In genomic region chrX:72041901-72042859, GRCh38 we compare ENCODE assay signal across 13 cellular contexts.
DNase-seq lines count a peak whose midpoint lies in the region; ATAC-seq and TF ChIP-seq lines count a peak whose summit lies in the region.
"Had no signal": no experiment of that assay in that cellular context is flagged by ENCODE, and none has a peak within 500 bp of the region (broad histone marks: within the 10 kb centered on the region; RNA-seq: fewer than 3 reads in every experiment).

No MANE protein-coding gene starts in this region.

- H3K27ac Mint-ChIP-seq in T-helper 17 cell = peak overlapping the region; percentile 80
- peak overlapping the region; percentile 77 for H3K27ac Mint-ChIP-seq in mesothelial cell of epicardium
- H3K27ac Mint-ChIP-seq: HFFc6, memory B cell had no signal

- H3K9me3 Mint-ChIP-seq in mesothelial cell of epicardium = peaks cover 19% of the 10 kb centered on the region
- H3K9me3 Mint-ChIP-seq: central memory CD8-positive, alpha-beta T cell; HFFc6; memory B cell had no signal

- peak overlapping the region; percentile 25 to 74 for H3K27ac ChIP-seq in esophagus (ENCODE audit: low read depth in 2 of 2, low read length in 1 of 2)
- H3K27ac ChIP-seq in upper lobe of left lung = peak overlapping the region in 3 of 4 donors; percentile 19 to 54 (median 31)
- H3K27ac ChIP-seq: KMS-11 had no signal

- no peaks in the 10 kb centered on the region for H3K9me3 ChIP-seq in T-helper 17 cell (ENCODE audit: control insufficient read depth, low read length, poor library complexity, severe bottlenecking)
- H3K9me3 ChIP-seq in esophagus (ENCODE audit: control insufficient read depth in 2 of 2, insufficient read depth in 1 of 2, low read depth in 1 of 2, low read length in 1 of 2) = no peaks in the 10 kb centered on the region
- no peaks in the 10 kb centered on the region for H3K9me3 ChIP-seq in upper lobe of left lung
- H3K9me3 ChIP-seq: gastrocnemius medialis had no signal

- H3K36me3 ChIP-seq in esophagus (ENCODE audit: control insufficient read depth in 2 of 2, insufficient read depth in 2 of 2, low read length in 1 of 2) (no peaks in the 10 kb centered on the region), upper lobe of left lung (no peaks in the 10 kb centered on the region)
- H3K36me3 ChIP-seq: gastrocnemius medialis had no signal

- peaks cover 12% of the 10 kb centered on the region for H3K4me1 Mint-ChIP-seq in T-helper 17 cell
- peaks cover 53% of the 10 kb centered on the region for H3K4me1 Mint-ChIP-seq in mesothelial cell of epicardium
- H3K4me1 Mint-ChIP-seq: memory B cell had no signal

- H3K4me1 ChIP-seq in esophagus (ENCODE audit: control insufficient read depth in 2 of 2, insufficient read depth in 2 of 2, low read length in 1 of 2) = no peaks in the 10 kb centered on the region
- peaks cover 0 to 22% (median 13%) of the 10 kb centered on the region in 4 donors for H3K4me1 ChIP-seq in upper lobe of left lung

- ATAC-seq in T-helper 17 cell (no peak), upper lobe of left lung (ENCODE audit: low FRiP score in 2 of 2) (peak in 1 of 2 donors; percentile 77), GM19035 (IDR thresholded peaks at IDR 0.05; ENCODE audit: unreplicated experiment) (no peak), GM21390 (IDR thresholded peaks at IDR 0.05; ENCODE audit: unreplicated experiment) (no peak)

- no peak for TF ChIP-seq CTCF in mesothelial cell of epicardium (IDR thresholded peaks at IDR 0.05; ENCODE audit: unreplicated experiment)
- TF ChIP-seq CTCF in upper lobe of left lung (IDR thresholded peaks at IDR 0.05) = no peak

- DNase-seq in T-helper 17 cell (no peak), mesothelial cell of epicardium (ENCODE audit: low spot score in 2 of 2, unreplicated experiment in 2 of 2) (no peak), upper lobe of left lung (no peak), hypothalamus (lab: John Stamatoyannopoulos, UW) (no peak)
- DNase-seq: gastrocnemius medialis, HFFc6, SHP77 had no signal

- H3K4me3 Mint-ChIP-seq in T-helper 17 cell (no peak overlapping the region), mesothelial cell of epicardium (no peak overlapping the region)
- H3K4me3 Mint-ChIP-seq: central memory CD8-positive, alpha-beta T cell; HFFc6; memory B cell had no signal

- H3K27me3 Mint-ChIP-seq in T-helper 17 cell (no peaks in the 10 kb centered on the region), mesothelial cell of epicardium (ENCODE audit: low read depth) (no peaks in the 10 kb centered on the region)
- H3K27me3 Mint-ChIP-seq: central memory CD8-positive, alpha-beta T cell had no signal

- TF ChIP-seq POLR2A in upper lobe of left lung (IDR thresholded peaks at IDR 0.05) = no peak

- H3K4me3 ChIP-seq in esophagus (ENCODE audit: low read depth in 1 of 2, low read length in 2 of 2) (no peak overlapping the region), upper lobe of left lung (no peak overlapping the region)
- H3K4me3 ChIP-seq: gastrocnemius medialis had no signal

- TF ChIP-seq EP300 in upper lobe of left lung (IDR thresholded peaks at IDR 0.05) = no peak

- H3K27me3 ChIP-seq in esophagus (ENCODE audit: control insufficient read depth in 1 of 2, insufficient read depth in 2 of 2, low read length in 2 of 2) = no peaks in the 10 kb centered on the region
- H3K27me3 ChIP-seq in upper lobe of left lung = no peaks in the 10 kb centered on the region

- H3K36me3 Mint-ChIP-seq in T-helper 17 cell (ENCODE audit: low read depth) = no peaks in the 10 kb centered on the region
- peaks cover 2% of the 10 kb centered on the region for H3K36me3 Mint-ChIP-seq in mesothelial cell of epicardium
- H3K36me3 Mint-ChIP-seq: memory B cell had no signal

- WGBS in esophagus, 2 donors = 65 to 73% methylated on average over 13 of the region's 13 CpGs
- WGBS in upper lobe of left lung, 2 donors = 59 to 86% methylated on average over 2 to 13 of the region's 13 CpGs
